ENCODE assay signal across 11 cellular contexts in the genomic region with DNA sequence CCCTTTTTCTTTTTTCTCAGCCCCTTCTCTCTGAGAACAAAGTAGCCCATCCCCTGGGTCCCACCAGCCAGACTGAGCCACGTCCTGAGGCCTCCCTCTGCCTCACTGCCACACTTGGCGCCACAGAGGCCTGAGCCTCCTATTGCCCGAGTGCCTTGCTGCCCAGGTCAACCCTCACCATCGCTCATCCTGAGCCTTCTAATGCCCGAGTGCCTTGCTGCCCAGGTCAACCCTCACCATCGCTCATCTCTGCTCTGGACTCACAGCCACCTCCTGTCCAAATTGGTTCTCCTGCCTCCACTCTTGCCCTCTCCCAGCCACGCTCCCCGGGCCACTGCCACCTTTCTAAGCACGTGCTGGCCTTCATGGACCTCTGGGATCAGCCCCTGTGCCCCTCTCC.
DNase-seq lines count a peak whose midpoint lies in the region; ATAC-seq and TF ChIP-seq lines count a peak whose summit lies in the region.
"Had no signal": no experiment of that assay in that cellular context is flagged by ENCODE, and none has a peak within 500 bp of the region (broad histone marks: within the 10 kb centered on the region; RNA-seq: fewer than 3 reads in every experiment).

No MANE protein-coding gene starts in this region.

- no peak for ATAC-seq in effector memory CD8-positive, alpha-beta T cell (replicated peaks)
- no peak for ATAC-seq in stimulated activated naive B cell treated with anti-CD40 and anti-IgM and Interleukin-4, amounts not matched to agents 10 μg/mL and 1 μg/mL and 100 μg/mL, for 72 hours (replicated peaks)

- peak overlapping the region; percentile 70 for H3K4me3 Mint-ChIP-seq in activated naive CD4-positive, alpha-beta T cell treated with anti-CD3 and anti-CD28 coated beads, Interleukin-2, amount 50 U/mL, for 24 hours
- peak overlapping the region; percentile 83 for H3K4me3 Mint-ChIP-seq in effector memory CD8-positive, alpha-beta T cell
- peak overlapping the region; percentile 38 to 52 for H3K4me3 Mint-ChIP-seq in stimulated activated naive B cell treated with anti-CD40 and anti-IgM and Interleukin-4, amounts not matched to agents 10 μg/mL and 1 μg/mL and 100 μg/mL, for 72 hours

- CTCF ChIA-PET in RWPE1 (lab: Yijun Ruan, JAX) (no interaction called here), GM10248 (lab: Yijun Ruan, JAX) (interaction anchor here (1.2 to 4.0 kb wide), 3 partner anchors 24 to 146 kb away, joined by 4 to 29 read pairs (median 9); no protein-coding TSS in a partner anchor)

- POLR2A ChIA-PET in RWPE1 (lab: Yijun Ruan, JAX; ENCODE audit: low non-redundant PET) (no interaction called here), GM10248 (lab: Yijun Ruan, JAX) (interaction anchor here (0.7 to 1.7 kb wide), 5 partner anchors 8 to 484 kb away, joined by 3 to 5 read pairs (median 3); no protein-coding TSS in a partner anchor)

- peak overlapping the region; percentile 93 for H3K27ac Mint-ChIP-seq in activated naive CD4-positive, alpha-beta T cell treated with anti-CD3 and anti-CD28 coated beads, Interleukin-2, amount 50 U/mL, for 24 hours
- peak overlapping the region; percentile 91 to 93 for H3K27ac Mint-ChIP-seq in effector memory CD8-positive, alpha-beta T cell
- H3K27ac Mint-ChIP-seq in stimulated activated naive B cell treated with anti-CD40 and anti-IgM and Interleukin-4, amounts not matched to agents 10 μg/mL and 1 μg/mL and 100 μg/mL, for 72 hours: peak overlapping the region; percentile 96

- peaks cover 65% of the 10 kb centered on the region for H3K4me1 Mint-ChIP-seq in activated naive CD4-positive, alpha-beta T cell treated with anti-CD3 and anti-CD28 coated beads, Interleukin-2, amount 50 U/mL, for 24 hours
- peaks cover 51 to 52% of the 10 kb centered on the region in 2 donors for H3K4me1 Mint-ChIP-seq in effector memory CD8-positive, alpha-beta T cell (ENCODE audit: low read depth in 2 of 2)
- peaks cover 67 to 92% of the 10 kb centered on the region in 2 donors for H3K4me1 Mint-ChIP-seq in stimulated activated naive B cell treated with anti-CD40 and anti-IgM and Interleukin-4, amounts not matched to agents 10 μg/mL and 1 μg/mL and 100 μg/mL, for 72 hours

- peak overlapping the region; percentile 83 for H3K27ac ChIP-seq in RWPE1

- no peaks in the 10 kb centered on the region for H3K9me3 Mint-ChIP-seq in activated naive CD4-positive, alpha-beta T cell treated with anti-CD3 and anti-CD28 coated beads, Interleukin-2, amount 50 U/mL, for 24 hours
- no peaks in the 10 kb centered on the region for H3K9me3 Mint-ChIP-seq in effector memory CD8-positive, alpha-beta T cell
- no peaks in the 10 kb centered on the region for H3K9me3 Mint-ChIP-seq in stimulated activated naive B cell treated with anti-CD40 and anti-IgM and Interleukin-4, amounts not matched to agents 10 μg/mL and 1 μg/mL and 100 μg/mL, for 72 hours

- TF ChIP-seq CTCF in RWPE1 (conservative IDR thresholded peaks at IDR 0.05; ENCODE audit: low read depth) (no peak), GM20000 (IDR thresholded peaks at IDR 0.05; ENCODE audit: extremely low read depth, missing control alignments) (no peak), GM10248 (IDR thresholded peaks at IDR 0.05; ENCODE audit: control extremely low read depth, extremely low read depth, low read depth, missing control alignments) (no peak)

- H3K27me3 Mint-ChIP-seq in activated naive CD4-positive, alpha-beta T cell treated with anti-CD3 and anti-CD28 coated beads, Interleukin-2, amount 50 U/mL, for 24 hours: no peaks in the 10 kb centered on the region
- H3K27me3 Mint-ChIP-seq in effector memory CD8-positive, alpha-beta T cell: no peaks in the 10 kb centered on the region
- H3K27me3 Mint-ChIP-seq in stimulated activated naive B cell treated with anti-CD40 and anti-IgM and Interleukin-4, amounts not matched to agents 10 μg/mL and 1 μg/mL and 100 μg/mL, for 72 hours: no peaks in the 10 kb centered on the region

- H3K36me3 Mint-ChIP-seq in activated naive CD4-positive, alpha-beta T cell treated with anti-CD3 and anti-CD28 coated beads, Interleukin-2, amount 50 U/mL, for 24 hours: no peaks in the 10 kb centered on the region
- no peaks in the 10 kb centered on the region for H3K36me3 Mint-ChIP-seq in effector memory CD8-positive, alpha-beta T cell (ENCODE audit: insufficient read depth)
- H3K36me3 Mint-ChIP-seq in stimulated activated naive B cell treated with anti-CD40 and anti-IgM and Interleukin-4, amounts not matched to agents 10 μg/mL and 1 μg/mL and 100 μg/mL, for 72 hours: no peaks in the 10 kb centered on the region

- no peak for DNase-seq in activated naive CD4-positive, alpha-beta T cell (lab: John Stamatoyannopoulos, UW)
- DNase-seq in RWPE1 (ENCODE audit: low spot score) (no peak), GM20000 (ENCODE audit: low spot score) (no peak), GM10248 (ENCODE audit: extremely low spot score) (no peak), NCI-H774 (lab: John Stamatoyannopoulos, UW) (no peak)
- no peak for DNase-seq in effector memory CD8-positive, alpha-beta T cell
- DNase-seq in stimulated activated naive B cell treated with anti-CD40 and anti-IgM and Interleukin-4, amounts not matched to agents 10 μg/mL and 1 μg/mL and 100 μg/mL, for 72 hours: no peak
- DNase-seq: AML-193, foreskin melanocyte, NCI-H1417 treated with DMSO at 0.1 percent for 48 hours had no signal
